Comparison of ENCODE assay signal across 8 cellular contexts in genomic region chr7:151085691-151086620, GRCh38. TPM values are rescaled to one million over a fixed set of nuclear protein-coding genes. Genes with fewer than 3 reads are reported as not detected.
DNase-seq lines count a peak whose midpoint lies in the region; ATAC-seq and TF ChIP-seq lines count a peak whose summit lies in the region.

TSS of gene AGAP3 (plus strand) at chr7:151086475. CDS start at chr7:151086742, 267 bp downstream.

- peaks cover 2% of the 10 kb centered on the region for H3K36me3 Mint-ChIP-seq in activated T-cell treated with anti-CD3 and anti-CD28 coated beads, Interleukin-2, amount 50 U/mL, for 4 hours (ENCODE audit: insufficient read depth)
- H3K36me3 Mint-ChIP-seq in stimulated activated naive CD8-positive, alpha-beta T cell treated with anti-CD3 and anti-CD28 coated beads, Interleukin-15, Interleukin-2, amounts not matched to agents 100 ng/mL and 50 ng/mL, for 24 hours (ENCODE audit: low read depth), result peaks cover 7% of the 10 kb centered on the region

- CTCF ChIA-PET in OCI-LY7 (lab: Charles Lee; ENCODE audit: unreplicated experiment), result interaction anchor here (0.6 kb wide), 1 partner anchor 28 kb away, joined by 4 read pairs; the partner anchor contains the start of gene CDK5

- peak within 1 kb of the TSS; percentile 82 for H2AFZ ChIP-seq in OCI-LY7 (ENCODE audit: low read length)

- BruUV-seq in OCI-LY7 (replicated peaks; lab: Mats Ljungman, UMichigan), result no TSS peak

- H3K27me3 Mint-ChIP-seq in activated T-cell treated with anti-CD3 and anti-CD28 coated beads, Interleukin-2, amount 50 U/mL, for 4 hours (ENCODE audit: low read depth), result peaks cover 9% of the 10 kb centered on the region
- peaks cover 16% of the 10 kb centered on the region for H3K27me3 Mint-ChIP-seq in stimulated activated naive CD8-positive, alpha-beta T cell treated with anti-CD3 and anti-CD28 coated beads, Interleukin-15, Interleukin-2, amounts not matched to agents 100 ng/mL and 50 ng/mL, for 24 hours

- POLR2A ChIA-PET in OCI-LY7 (lab: Charles Lee), result interaction anchor here (0.6 to 1.3 kb wide), 3 partner anchors 9 to 61 kb away, joined by 3 to 4 read pairs (median 4); no protein-coding TSS in a partner anchor

- H3K4me2 ChIP-seq in OCI-LY7 (ENCODE audit: low read length), result peak within 1 kb of the TSS; percentile 97

- intact Hi-C loops in OCI-LY7 (cut with micrococcal nuclease; ENCODE audit: unreplicated experiment) (loop anchor here (2.0 to 10.0 kb wide), 3 partner anchors 25 to 191 kb away; partner anchors contain the start of gene KCNH2), mucosa of descending colon (cut with DNase I, micrococcal nuclease) (no loop called here)

- H3K27ac ChIP-seq in OCI-LY7 (ENCODE audit: low read depth, low read length, poor library complexity, severe bottlenecking), result no peak within 1 kb of the TSS

- H4K20me1 ChIP-seq in OCI-LY7 (ENCODE audit: insufficient read depth, low read length), result no peaks in the 10 kb centered on the region; the same call in 1 of the 2 replicates

- no peaks in the 10 kb centered on the region for H3K9me3 Mint-ChIP-seq in activated T-cell treated with anti-CD3 and anti-CD28 coated beads, Interleukin-2, amount 50 U/mL, for 4 hours
- H3K9me3 Mint-ChIP-seq in stimulated activated naive CD8-positive, alpha-beta T cell treated with anti-CD3 and anti-CD28 coated beads, Interleukin-15, Interleukin-2, amounts not matched to agents 100 ng/mL and 50 ng/mL, for 24 hours, result no peaks in the 10 kb centered on the region

- peak; percentile 51 for TF ChIP-seq POLR2A in erythroblast (IDR thresholded peaks at IDR 0.05; ENCODE audit: low read length)

- H3K4me1 ChIP-seq in OCI-LY7 (ENCODE audit: insufficient read depth, low read length, poor library complexity, severe bottlenecking) (peaks cover 38% of the 10 kb centered on the region), mucosa of descending colon (ENCODE audit: low read depth) (peaks cover 43% of the 10 kb centered on the region)

- H3K4me3 ChIP-seq in OCI-LY7 (ENCODE audit: low read depth, low read length, poor library complexity, severe bottlenecking) (peak within 1 kb of the TSS; percentile 69), mucosa of descending colon (peak within 1 kb of the TSS; percentile 32)

- peak; percentile 41 for ATAC-seq in GM19463 (IDR thresholded peaks at IDR 0.05; ENCODE audit: unreplicated experiment)
- peak; percentile 11 to 14 for ATAC-seq in activated T-cell treated with anti-CD3 and anti-CD28 coated beads, Interleukin-2, amount 50 U/mL, for 4 hours
- peak; percentile 61 for ATAC-seq in mucosa of descending colon

- H3K9me2 ChIP-seq in OCI-LY7 (ENCODE audit: insufficient read depth, low read length), result no peaks in the 10 kb centered on the region

- H3K27ac Mint-ChIP-seq in stimulated activated naive CD8-positive, alpha-beta T cell treated with anti-CD3 and anti-CD28 coated beads, Interleukin-15, Interleukin-2, amounts not matched to agents 100 ng/mL and 50 ng/mL, for 24 hours, result peak within 1 kb of the TSS; percentile 65

- H3K9me3 ChIP-seq in OCI-LY7 (ENCODE audit: low read length), result no peaks in the 10 kb centered on the region
- no peaks in the 10 kb centered on the region for H3K9me3 ChIP-seq in mucosa of descending colon

- H3K79me2 ChIP-seq in OCI-LY7 (ENCODE audit: insufficient read depth, low read depth, low read length), result peaks cover 12% of the 10 kb centered on the region

- no peak for TF ChIP-seq CTCF in OCI-LY7 (conservative IDR thresholded peaks at IDR 0.05; ENCODE audit: low read length)
- no peak for TF ChIP-seq CTCF in mucosa of descending colon (IDR thresholded peaks at IDR 0.05)

- peak; percentile 96 for DNase-seq in COLO668 (lab: John Stamatoyannopoulos, UW; ENCODE audit: unreplicated experiment)
- peak; percentile 75 for DNase-seq in HT1080 (ENCODE audit: low read depth)
- DNase-seq in OCI-LY7 (ENCODE audit: low spot score), result peak; percentile 48
- DNase-seq in activated T-cell treated with anti-CD3 and anti-CD28 coated beads, Interleukin-2, amount 50 U/mL, for 4 hours, result peak; percentile 60
- peak; percentile 81 for DNase-seq in erythroblast (lab: John Stamatoyannopoulos, UW)
- DNase-seq in mucosa of descending colon, result peak; percentile 87 to 93 (median 91)

- peak within 1 kb of the TSS; percentile 86 for H3K4me3 Mint-ChIP-seq in activated T-cell treated with anti-CD3 and anti-CD28 coated beads, Interleukin-2, amount 50 U/mL, for 4 hours
- H3K4me3 Mint-ChIP-seq in stimulated activated naive CD8-positive, alpha-beta T cell treated with anti-CD3 and anti-CD28 coated beads, Interleukin-15, Interleukin-2, amounts not matched to agents 100 ng/mL and 50 ng/mL, for 24 hours, result peak within 1 kb of the TSS; percentile 87

- H3K36me3 ChIP-seq in OCI-LY7 (ENCODE audit: insufficient read depth, low read length) (no peaks in the 10 kb centered on the region), mucosa of descending colon (ENCODE audit: low read depth) (no peaks in the 10 kb centered on the region)

- H3K4me1 Mint-ChIP-seq in activated T-cell treated with anti-CD3 and anti-CD28 coated beads, Interleukin-2, amount 50 U/mL, for 4 hours (ENCODE audit: low read depth), result peaks cover 32% of the 10 kb centered on the region
- peaks cover 49% of the 10 kb centered on the region for H3K4me1 Mint-ChIP-seq in stimulated activated naive CD8-positive, alpha-beta T cell treated with anti-CD3 and anti-CD28 coated beads, Interleukin-15, Interleukin-2, amounts not matched to agents 100 ng/mL and 50 ng/mL, for 24 hours (ENCODE audit: low read depth)

RNA-seq across cellular contexts. Expression of gene AGAP3, which starts in this region (rescaled TPM):
- total RNA-seq in HT1080 (2014; rRNA removed; shearing (Covaris generic)), result 36.4 and 45.3 TPM in 2 replicates
- polyA plus RNA-seq in HT1080 (2015; cell fraction: cytosol; rRNA removed), result 43.4 and 51.2 TPM in 2 replicates
- 85.9 and 98.9 TPM in 2 replicates for polyA plus RNA-seq in HT1080 (2015; cell fraction: nucleus; rRNA removed)
- total RNA-seq in OCI-LY7 (2014; rRNA removed; shearing (Covaris generic)), result 4.4 and 4.8 TPM in 2 replicates
- total RNA-seq in OCI-LY7 (2022) (23.1 and 30.9 TPM in 2 replicates), mucosa of descending colon (100 to 1,000 TPM in 1 of 3 donors, 10 to 100 TPM in 2; 39.7 to 116 (median 50.6) TPM)
- total RNA-seq in activated T-cell treated with anti-CD3 and anti-CD28 coated beads, Interleukin-2, amount 50 U/mL, for 4 hours, result 10 to 100 TPM; 29.7 to 46.3 (median 35.1) TPM
